ENCODE assay signal across 8 cellular contexts in the genomic region with DNA sequence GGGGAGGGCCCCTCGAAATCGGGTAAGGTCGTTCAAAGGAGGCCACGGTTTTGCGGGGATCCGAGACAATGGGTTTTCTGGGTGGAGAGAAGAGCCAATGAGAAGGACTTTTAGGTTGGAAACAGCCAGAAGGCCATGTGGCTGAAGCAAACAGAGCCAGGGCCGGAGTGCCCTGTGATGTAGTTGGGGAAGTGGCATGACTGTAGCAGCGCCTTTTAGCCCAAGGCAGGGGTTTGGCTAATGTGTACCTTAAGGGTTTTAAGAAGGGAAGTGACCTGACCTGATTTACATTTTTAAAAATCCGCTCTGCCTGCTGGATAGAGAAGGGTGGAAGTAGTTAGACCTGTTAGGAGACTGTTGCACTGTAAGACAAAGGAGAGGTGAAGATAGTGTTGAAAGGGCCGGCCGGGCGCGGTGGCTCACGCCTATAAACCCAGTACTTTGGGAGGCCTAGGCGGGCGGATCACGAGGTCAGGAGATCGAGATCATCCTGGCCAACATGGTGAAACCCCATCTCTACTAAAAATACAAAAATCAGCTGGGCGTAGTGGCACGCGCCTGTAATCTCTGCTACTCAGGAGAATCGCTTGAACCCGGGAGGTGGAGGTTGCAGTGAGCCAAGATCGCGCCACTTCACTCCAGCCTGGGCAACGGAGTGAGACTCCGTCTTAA. TPM values are rescaled to one million over a fixed set of nuclear protein-coding genes. Genes with fewer than 3 reads are reported as not detected.
DNase-seq lines count a peak whose midpoint lies in the region; ATAC-seq lines count a peak whose summit lies in the region.

No MANE protein-coding gene starts in this region.

- peaks cover 80% of the 10 kb centered on the region for H3K4me1 Mint-ChIP-seq in activated naive CD4-positive, alpha-beta T cell treated with anti-CD3 and anti-CD28 coated beads, Interleukin-2, amount 10 ng/mL, durations not matched to agents 7 days and 5 days

- no peaks in the 10 kb centered on the region for H3K9me3 ChIP-seq in neuronal stem cell (replicated peaks in 1 of 2; ENCODE audit: control insufficient read depth in 2 of 2, insufficient read depth in 1 of 2, low read depth in 1 of 2, low read length in 2 of 2)

- DNase-seq in DMS53 treated with DMSO at 0.1 percent for 48 hours (lab: John Stamatoyannopoulos, UW; ENCODE audit: unreplicated experiment) (peak; percentile 15), NCI-H82 (lab: John Stamatoyannopoulos, UW) (peak; percentile 63), globus pallidus (ENCODE audit: low spot score) (peak; percentile 60), neuronal stem cell (ENCODE audit: low spot score) (peak; percentile 21), NCI-H187 treated with DMSO at 0.1 percent for 48 hours (lab: John Stamatoyannopoulos, UW) (no peak)
- DNase-seq in activated naive CD4-positive, alpha-beta T cell treated with anti-CD3 and anti-CD28 coated beads, Interleukin-2, amount 10 ng/mL, durations not matched to agents 7 days and 5 days: peak; percentile 35

- H2AK5ac ChIP-seq in neuronal stem cell (ENCODE audit: low read depth, low read length): no peak overlapping the region

- H2BK5ac ChIP-seq in neuronal stem cell (ENCODE audit: low read length): no peak overlapping the region

- H3K4me3 ChIP-seq in neuronal stem cell (ENCODE audit: low read length in 2 of 2): peak overlapping the region; percentile 73 to 86

- peak; percentile 42 for ATAC-seq in GM21786 (IDR thresholded peaks at IDR 0.05; ENCODE audit: unreplicated experiment)
- ATAC-seq in GM21825 (IDR thresholded peaks at IDR 0.05; ENCODE audit: unreplicated experiment): no peak

- peak overlapping the region; percentile 91 for H3K27ac Mint-ChIP-seq in activated naive CD4-positive, alpha-beta T cell treated with anti-CD3 and anti-CD28 coated beads, Interleukin-2, amount 10 ng/mL, durations not matched to agents 7 days and 5 days

- peaks cover 9 to 16% of the 10 kb centered on the region in 2 donors for H3K4me1 ChIP-seq in neuronal stem cell (ENCODE audit: control insufficient read depth in 2 of 2, insufficient read depth in 1 of 2, low read depth in 1 of 2, low read length in 2 of 2)

- H3K27me3 ChIP-seq in neuronal stem cell (ENCODE audit: control insufficient read depth in 3 of 3, insufficient read depth in 3 of 3, low read depth in 1 of 3, low read length in 3 of 3): no peaks in the 10 kb centered on the region

- H3K23ac ChIP-seq in neuronal stem cell (ENCODE audit: low read depth, low read length, poor library complexity): peak overlapping the region; percentile 38

- H3K4me2 ChIP-seq in neuronal stem cell (ENCODE audit: insufficient read depth, low read length, poor library complexity, severe bottlenecking): peak overlapping the region; percentile 58

- H3K79me1 ChIP-seq in neuronal stem cell (ENCODE audit: low read depth, low read length): peaks cover 5% of the 10 kb centered on the region

- no peaks in the 10 kb centered on the region for H3K9me3 Mint-ChIP-seq in activated naive CD4-positive, alpha-beta T cell treated with anti-CD3 and anti-CD28 coated beads, Interleukin-2, amount 10 ng/mL, durations not matched to agents 7 days and 5 days

- H3K9ac ChIP-seq in neuronal stem cell (ENCODE audit: low read depth, low read length, poor library complexity): peak overlapping the region; percentile 92

- H4K91ac ChIP-seq in neuronal stem cell (ENCODE audit: low read depth, low read length, poor library complexity): no peak overlapping the region

- H2AFZ ChIP-seq in neuronal stem cell (ENCODE audit: low read length): peak overlapping the region; percentile 90

- H2BK12ac ChIP-seq in neuronal stem cell (ENCODE audit: low read length): no peak overlapping the region

- H2BK120ac ChIP-seq in neuronal stem cell (ENCODE audit: low read depth, low read length): no peak overlapping the region

- no peaks in the 10 kb centered on the region for H3K27me3 Mint-ChIP-seq in activated naive CD4-positive, alpha-beta T cell treated with anti-CD3 and anti-CD28 coated beads, Interleukin-2, amount 10 ng/mL, durations not matched to agents 7 days and 5 days

- peaks cover 5 to 27% of the 10 kb centered on the region in 2 donors for H3K36me3 ChIP-seq in neuronal stem cell (replicated peaks in 1 of 2; ENCODE audit: control insufficient read depth in 2 of 2, insufficient read depth in 2 of 2, low read length in 2 of 2)

- no CpG with 5 or more reads among the region's 27 CpGs for WGBS in neuronal stem cell (ENCODE audit: extremely low coverage in 2 of 2, insufficient read length in 2 of 2, insufficient replicate concordance in 1 of 2), 2 donors

- H3K4me3 Mint-ChIP-seq in activated naive CD4-positive, alpha-beta T cell treated with anti-CD3 and anti-CD28 coated beads, Interleukin-2, amount 10 ng/mL, durations not matched to agents 7 days and 5 days: peak overlapping the region; percentile 84

- CTCF ChIA-PET in activated naive CD4-positive, alpha-beta T cell treated with anti-CD3 and anti-CD28 coated beads, Interleukin-2, amount 10 ng/mL, durations not matched to agents 7 days and 5 days (lab: Charles Lee): interaction anchor here (1.2 to 2.6 kb wide), 3 partner anchors 10 to 43 kb away, joined by 3 to 10 read pairs (median 5); no protein-coding TSS in a partner anchor

- H3K36me3 Mint-ChIP-seq in activated naive CD4-positive, alpha-beta T cell treated with anti-CD3 and anti-CD28 coated beads, Interleukin-2, amount 10 ng/mL, durations not matched to agents 7 days and 5 days: peaks cover 41% of the 10 kb centered on the region

- H3K4ac ChIP-seq in neuronal stem cell (ENCODE audit: low read length): no peak overlapping the region

- H4K8ac ChIP-seq in neuronal stem cell (ENCODE audit: low read depth, low read length): no peak overlapping the region

- peak overlapping the region; percentile 91 for H3K27ac ChIP-seq in neuronal stem cell (replicated peaks; ENCODE audit: low read length)

- no peak overlapping the region for H2BK15ac ChIP-seq in neuronal stem cell (ENCODE audit: low read length)

- no peak overlapping the region for H3K18ac ChIP-seq in neuronal stem cell (ENCODE audit: low read length)

- no peak overlapping the region for H3K14ac ChIP-seq in neuronal stem cell (ENCODE audit: low read length)

RNA-seq across cellular contexts. Expression of a gene that starts 1.0 kb away (rescaled TPM):
- polyA plus RNA-seq in neuronal stem cell (2013, experiment 1 of 2): 40.9 TPM
- polyA plus RNA-seq in neuronal stem cell (2013, experiment 2 of 2): 39.7 TPM

RNA-seq across cellular contexts. Expression of a gene that starts 1.4 kb away (rescaled TPM):
- polyA plus RNA-seq in neuronal stem cell (2013, experiment 1 of 2): 5.1 TPM
- 4.8 TPM for polyA plus RNA-seq in neuronal stem cell (2013, experiment 2 of 2)
